9 cellular contexts compared by ENCODE assay signal in the genomic region with DNA sequence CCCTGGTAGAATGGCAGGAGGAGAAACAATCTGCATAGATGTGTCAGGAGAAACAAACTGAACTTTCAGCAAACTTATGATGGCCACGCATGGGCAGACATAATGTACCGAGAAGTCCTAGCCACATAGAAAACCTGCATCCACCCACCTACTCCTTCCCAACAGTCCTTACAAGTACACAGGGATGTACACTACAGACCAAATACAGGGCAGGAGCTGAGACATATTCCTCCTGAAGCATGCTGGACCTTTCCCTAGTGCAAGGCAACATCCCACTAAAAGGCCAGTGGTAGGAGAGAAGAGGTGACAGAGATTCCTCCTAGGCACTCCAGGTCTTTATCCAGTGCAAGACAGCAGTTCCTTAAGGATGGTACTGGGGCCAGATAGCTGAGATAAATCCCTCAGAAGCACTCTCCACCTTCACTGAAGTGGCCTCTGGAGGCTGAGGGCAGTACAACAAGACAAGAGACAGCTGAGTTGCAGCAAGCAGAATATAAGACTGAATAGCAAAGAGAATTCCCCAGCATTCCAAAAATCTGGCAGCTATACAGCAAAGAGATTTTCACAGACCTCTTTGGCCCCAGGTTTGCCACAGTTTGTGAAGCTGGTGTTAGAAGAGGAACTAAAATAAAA. TPM values are rescaled to one million over a fixed set of nuclear protein-coding genes. Genes with fewer than 3 reads are reported as not detected.
DNase-seq lines count a peak whose midpoint lies in the region; ATAC-seq and TF ChIP-seq lines count a peak whose summit lies in the region.
"Had no signal": no experiment of that assay in that cellular context is flagged by ENCODE, and none has a peak within 500 bp of the region (broad histone marks: within the 10 kb centered on the region; RNA-seq: fewer than 3 reads in every experiment).

No MANE protein-coding gene starts in this region.

- H3K9me2 ChIP-seq in SK-N-SH, result no peaks in the 10 kb centered on the region

- no peak overlapping the region for H3K27ac ChIP-seq in A673 (ENCODE audit: low read depth, low read length, poor library complexity, severe bottlenecking)
- no peak overlapping the region for H3K27ac ChIP-seq in SK-N-SH (ENCODE audit: low read depth in 2 of 2, low read length in 1 of 2)
- peak overlapping the region in 7 of 10 donors; percentile 18 to 80 (median 69) for H3K27ac ChIP-seq in heart right ventricle

- H3K4me3 ChIP-seq in A673 (ENCODE audit: low read depth, low read length, poor library complexity, severe bottlenecking) (no peak overlapping the region), HAP-1 (no peak overlapping the region), SK-N-SH (ENCODE audit: low read depth in 2 of 2, low read length in 1 of 2) (no peak overlapping the region), heart right ventricle (no peak overlapping the region)

- no peaks in the 10 kb centered on the region for H3K36me3 ChIP-seq in A673 (ENCODE audit: insufficient read depth, low read length, poor library complexity, severe bottlenecking)
- no peaks in the 10 kb centered on the region for H3K36me3 ChIP-seq in HAP-1 (replicated peaks)
- H3K36me3 ChIP-seq in SK-N-SH (replicated peaks in 1 of 2; ENCODE audit: control insufficient read depth in 1 of 2, insufficient read depth in 2 of 2, low read length in 1 of 2), result peaks cover 11 to 22% of the 10 kb centered on the region in 2 experiments
- peaks cover 0 to 33% (median 11%) of the 10 kb centered on the region in 9 donors for H3K36me3 ChIP-seq in heart right ventricle

- H3K79me2 ChIP-seq in SK-N-SH (ENCODE audit: insufficient read depth), result peaks cover 3% of the 10 kb centered on the region; the same call in 1 of the 2 replicates

- H3F3A ChIP-seq in SK-N-SH (replicated peaks; ENCODE audit: insufficient read depth), result no peaks in the 10 kb centered on the region

- H3K27me3 ChIP-seq in A673 (replicated peaks; ENCODE audit: insufficient read depth, low read depth, low read length, poor library complexity) (no peaks in the 10 kb centered on the region), HAP-1 (ENCODE audit: low read depth) (no peaks in the 10 kb centered on the region), SK-N-SH (ENCODE audit: insufficient read depth) (no peaks in the 10 kb centered on the region), heart right ventricle (no peaks in the 10 kb centered on the region)

- H3K4me1 ChIP-seq in A673 (ENCODE audit: insufficient read depth, low read length, poor library complexity, severe bottlenecking) (peaks cover 5% of the 10 kb centered on the region), HAP-1 (no peaks in the 10 kb centered on the region), SK-N-SH (ENCODE audit: control insufficient read depth in 1 of 2, insufficient read depth in 2 of 2, low read depth in 1 of 2, low read length in 1 of 2) (no peaks in the 10 kb centered on the region; a peak in 1 of 4 replicates), heart right ventricle (peaks cover 0 to 44% (median 13%) of the 10 kb centered on the region in 9 donors)

- H3K9ac ChIP-seq in SK-N-SH, result no peak overlapping the region

- TF ChIP-seq RAD21 in SK-N-SH (IDR thresholded peaks at IDR 0.05; ENCODE audit: low read length), result peak; percentile 51

- 94% methylated on average over 2 of the region's 2 CpGs for WGBS in SK-N-SH (ENCODE audit: low lambda C conversion rate)
- WGBS in heart right ventricle, 2 donors, result 94 to 97% methylated on average over 2 of the region's 2 CpGs

- in situ Hi-C loops in HAP-1 (cut with MboI; ENCODE audit: low sequenced_read_pairs), result no loop called here

- H3K9me3 ChIP-seq in A673 (ENCODE audit: low read depth, low read length, poor library complexity, severe bottlenecking) (no peaks in the 10 kb centered on the region), HAP-1 (no peaks in the 10 kb centered on the region), SK-N-SH (peaks cover 7% of the 10 kb centered on the region; the same call in 1 of the 2 replicates), heart right ventricle (peaks cover 0 to 33% (median 5%) of the 10 kb centered on the region in 11 donors)

- no peak overlapping the region for H3K4me2 ChIP-seq in SK-N-SH

- no TSS peak for BruUV-seq in A673 (replicated peaks; lab: Mats Ljungman, UMichigan)

- CTCF ChIA-PET in A673 (lab: Charles Lee), result no interaction called here
- CTCF ChIA-PET in SK-N-SH (lab: Yijun Ruan, JAX), result interaction anchor here (1.1 to 1.2 kb wide), 3 partner anchors 9 to 286 kb away, joined by 3 to 4 read pairs (median 3); no protein-coding TSS in a partner anchor

- ATAC-seq in heart right ventricle (peak in 7 of 8 donors; percentile 40 to 74 (median 63)), GM18498 (IDR thresholded peaks at IDR 0.05; ENCODE audit: unreplicated experiment) (no peak), GM21717 (IDR thresholded peaks at IDR 0.05; ENCODE audit: unreplicated experiment) (no peak)

- TF ChIP-seq CTCF in A673 (conservative IDR thresholded peaks at IDR 0.05; ENCODE audit: low read depth, low read length), result peak; percentile 42
- TF ChIP-seq CTCF in SK-N-SH (IDR thresholded peaks at IDR 0.05), result peak; percentile 37; the same call in 1 of the 2 replicates
- TF ChIP-seq CTCF in heart right ventricle (IDR thresholded peaks at IDR 0.05), result peak in 5 of 9 donors; percentile 10 to 44 (median 41)

- no peaks in the 10 kb centered on the region for H4K20me1 ChIP-seq in SK-N-SH (ENCODE audit: insufficient read depth)

- TF ChIP-seq EP300 in SK-N-SH (IDR thresholded peaks at IDR 0.05; ENCODE audit: borderline replicate concordance in 1 of 2, low read depth in 1 of 2, low read length in 1 of 2), result no peak

- H2AFZ ChIP-seq in SK-N-SH (ENCODE audit: low read depth), result no peak overlapping the region

- intact Hi-C loops in A673 (cut with micrococcal nuclease; ENCODE audit: unreplicated experiment), result no loop called here
- intact Hi-C loops in heart right ventricle (cut with DNase I), result no loop called here

- POLR2A ChIA-PET in A673 (lab: Charles Lee; ENCODE audit: low non-redundant PET), result no interaction called here
- POLR2A ChIA-PET in SK-N-SH (lab: Yijun Ruan, JAX), result no interaction called here

- DNase-seq in A673 (ENCODE audit: low spot score), result peak; percentile 39
- peak; percentile 23 to 34 for DNase-seq in HAP-1 (ENCODE audit: low spot score in 2 of 2)
- DNase-seq in SK-N-SH, result no peak
- no peak for DNase-seq in heart right ventricle
- DNase-seq in activated CD4-positive, alpha-beta T cell treated with anti-CD3 and anti-CD28 coated beads, Interleukin-2, amount 50 U/mL, for 4 hours, result no peak
- DNase-seq in NCI-H748 treated with DMSO at 0.1 percent for 48 hours (lab: John Stamatoyannopoulos, UW), result no peak
- DNase-seq: activated B cell treated with CpG ODN at 0.5 μM for 24 hours had no signal

TF ChIP-seq in SK-N-SH, 30 proteins besides CTCF, POLR2A, EP300 and RAD21:
- peak; percentile 38 for TF ChIP-seq SMC3 (IDR thresholded peaks at IDR 0.05; ENCODE audit: low read depth, low read length)
- TF ChIP-seq, protein P1, sequence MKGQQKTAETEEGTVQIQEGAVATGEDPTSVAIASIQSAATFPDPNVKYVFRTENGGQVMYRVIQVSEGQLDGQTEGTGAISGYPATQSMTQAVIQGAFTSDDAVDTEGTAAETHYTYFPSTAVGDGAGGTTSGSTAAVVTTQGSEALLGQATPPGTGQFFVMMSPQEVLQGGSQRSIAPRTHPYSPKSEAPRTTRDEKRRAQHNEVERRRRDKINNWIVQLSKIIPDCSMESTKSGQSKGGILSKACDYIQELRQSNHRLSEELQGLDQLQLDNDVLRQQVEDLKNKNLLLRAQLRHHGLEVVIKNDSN (IDR thresholded peaks at IDR 0.05; ENCODE audit: borderline replicate concordance, low read depth), result no peak

RNA-seq across cellular contexts. Expression of gene VWA8, which starts 18.3 kb away (rescaled TPM):
- total RNA-seq in A673 (2021) (18.5 and 20.3 TPM in 2 replicates), heart right ventricle (10 to 100 TPM; 36.1 to 71.6 (median 60.8) TPM)
- polyA plus RNA-seq in SK-N-SH (2012; rRNA removed) (5.5 and 6.3 TPM in 2 replicates), heart right ventricle (10 to 100 TPM in 1 of 2 donors, 1 to 10 TPM in 1; 7.5 to 19.9 TPM)
- 7.0 and 7.3 TPM in 2 replicates for polyA plus RNA-seq in SK-N-SH (2012; cell fraction: cytosol; rRNA removed)
- polyA plus RNA-seq in SK-N-SH (2012; cell fraction: nucleus; rRNA removed), result 4.5 and 8.9 TPM in 2 replicates

Comparison
In these comparisons a context has a peak if more than half of its experiments do, and no peak if none do; other contexts are left out.
1. DNase-seq: peak in A673 (single experiment) and HAP-1 (2 of 2); none in SK-N-SH (single experiment), heart right ventricle (0 of 2), activated CD4-positive, alpha-beta T cell treated with anti-CD3 and anti-CD28 coated beads, Interleukin-2, amount 50 U/mL, for 4 hours (0 of 2) and NCI-H748 treated with DMSO at 0.1 percent for 48 hours (single experiment).
2. H3K27ac ChIP-seq: peak in heart right ventricle (7 of 10); none in A673 (single experiment) and SK-N-SH (0 of 2).
3. ATAC-seq: peak in heart right ventricle (7 of 8); none in GM18498 (single experiment) and GM21717 (single experiment).
4. Peak in every context shown above with its lines, with median percentiles within 50 percentile points of each other: CTCF ChIP-seq.